Comparison of ENCODE assay signal across 21 cellular contexts in genomic region chr1:180345148-180345547, GRCh38.
DNase-seq lines count a peak whose midpoint lies in the region; ATAC-seq, FAIRE-seq and TF ChIP-seq lines count a peak whose summit lies in the region.
"Had no signal": no experiment of that assay in that cellular context is flagged by ENCODE, and none has a peak within 500 bp of the region (broad histone marks: within the 10 kb centered on the region; RNA-seq: fewer than 3 reads in every experiment).

No MANE protein-coding gene starts in this region.

- no peak overlapping the region for H2AFZ ChIP-seq in Loucy (ENCODE audit: low read length)
- H2AFZ ChIP-seq in SU-DHL-6 (ENCODE audit: low read depth, low read length, severe bottlenecking) = no peak overlapping the region

- in situ Hi-C loops in gastrocnemius medialis (cut with MboI; ENCODE audit: low sequenced_read_pairs in 4 of 4) = no loop called here

- FAIRE-seq in G401.6 (lab: Jason Lieb, UNC) = peak; percentile 8
- FAIRE-seq: A549, GM18507, HepG2 had no signal

- H3K9me3 ChIP-seq in Loucy (ENCODE audit: insufficient read depth, low read depth, low read length) (no peaks in the 10 kb centered on the region), SU-DHL-6 (ENCODE audit: insufficient read depth, low read length) (no peaks in the 10 kb centered on the region), gastrocnemius medialis (no peaks in the 10 kb centered on the region)
- H3K9me3 ChIP-seq: A549 had no signal

- H3F3A ChIP-seq in Loucy (ENCODE audit: low read depth) (peaks cover 17% of the 10 kb centered on the region), SU-DHL-6 (ENCODE audit: insufficient read depth) (peaks cover 13% of the 10 kb centered on the region; the same call in 1 of the 2 replicates)

- H3K36me3 ChIP-seq in Loucy (ENCODE audit: insufficient read depth, low read length) (no peaks in the 10 kb centered on the region), SU-DHL-6 (ENCODE audit: low read length) (no peaks in the 10 kb centered on the region), gastrocnemius medialis (no peaks in the 10 kb centered on the region)

- intact Hi-C loops in gastrocnemius medialis (cut with DNase I; ENCODE audit: low total_unique reads) = no loop called here

- H3K4me2 ChIP-seq in Loucy (ENCODE audit: low read depth, low read length, poor library complexity, severe bottlenecking) = peak overlapping the region; percentile 68
- peak overlapping the region; percentile 37 for H3K4me2 ChIP-seq in SU-DHL-6 (ENCODE audit: low read depth, low read length, poor library complexity, severe bottlenecking)
- H3K4me2 ChIP-seq: A549 had no signal

- no peak for TF ChIP-seq CTCF in Loucy (conservative IDR thresholded peaks at IDR 0.05; ENCODE audit: low read length)
- no peak for TF ChIP-seq CTCF in SU-DHL-6 (IDR thresholded peaks at IDR 0.05; ENCODE audit: insufficient read depth, low read length, poor library complexity, severe bottlenecking)
- TF ChIP-seq CTCF in gastrocnemius medialis (IDR thresholded peaks at IDR 0.05 in 4 of 5, conservative IDR thresholded peaks at IDR 0.05 in 1 of 5) = no peak

- H3K4me3 ChIP-seq in Loucy (ENCODE audit: low read length, poor library complexity, severe bottlenecking) = peak overlapping the region; percentile 29
- H3K4me3 ChIP-seq in SU-DHL-6 (ENCODE audit: insufficient read depth, low read length, poor library complexity, severe bottlenecking) = no peak overlapping the region
- no peak overlapping the region for H3K4me3 ChIP-seq in gastrocnemius medialis
- H3K4me3 ChIP-seq: A549 had no signal

- peaks cover 37% of the 10 kb centered on the region for H3K79me2 ChIP-seq in Loucy (ENCODE audit: insufficient read depth, low read length)
- no peaks in the 10 kb centered on the region for H3K79me2 ChIP-seq in SU-DHL-6 (ENCODE audit: insufficient read depth, low read length)

- peak overlapping the region; percentile 62 for H3K9ac ChIP-seq in Loucy (ENCODE audit: low read depth, low read length, poor library complexity, severe bottlenecking)
- no peak overlapping the region for H3K9ac ChIP-seq in SU-DHL-6 (ENCODE audit: low read length)

- ATAC-seq in GM18909 (IDR thresholded peaks at IDR 0.05; ENCODE audit: poor library complexity, unreplicated experiment) (no peak), gastrocnemius medialis (no peak)
- ATAC-seq: A549, HCT116, HepG2 had no signal

- TF ChIP-seq POLR2A in gastrocnemius medialis (IDR thresholded peaks at IDR 0.05) = no peak

- H3K27me3 ChIP-seq in Loucy (ENCODE audit: insufficient read depth, low read length, poor library complexity, severe bottlenecking) (no peaks in the 10 kb centered on the region), SU-DHL-6 (ENCODE audit: low read length) (no peaks in the 10 kb centered on the region), gastrocnemius medialis (no peaks in the 10 kb centered on the region)

- H3K27ac ChIP-seq in SU-DHL-6 (ENCODE audit: low read depth, low read length) (peak overlapping the region; percentile 56), gastrocnemius medialis (no peak overlapping the region)
- H3K27ac ChIP-seq: 22Rv1, A549, C4-2B had no signal

- H4K20me1 ChIP-seq in Loucy (ENCODE audit: insufficient read depth, low read length, poor library complexity, severe bottlenecking) = no peaks in the 10 kb centered on the region
- no peaks in the 10 kb centered on the region for H4K20me1 ChIP-seq in SU-DHL-6 (ENCODE audit: low read depth, low read length)

- DNase-seq in NCI-H1092 treated with DMSO at 0.1 percent for 48 hours (lab: John Stamatoyannopoulos, UW) = peak; percentile 59
- DNase-seq in NCI-H1092 (lab: John Stamatoyannopoulos, UW) = no peak
- no peak for DNase-seq in gastrocnemius medialis
- DNase-seq in NCI-H345 treated with DMSO at 0.1 percent for 48 hours (lab: John Stamatoyannopoulos, UW; ENCODE audit: unreplicated experiment) = no peak
- DNase-seq: AML-193; CD4-positive, alpha-beta T cell; DMS153; DMS79; EL; GOT3; H7 had no signal

- H3K9me2 ChIP-seq in Loucy (replicated peaks; ENCODE audit: low read depth, low read length) = no peaks in the 10 kb centered on the region
- no peaks in the 10 kb centered on the region for H3K9me2 ChIP-seq in SU-DHL-6 (replicated peaks; ENCODE audit: insufficient read depth, low read length)

- peaks cover 60% of the 10 kb centered on the region for H3K4me1 ChIP-seq in Loucy (ENCODE audit: insufficient read depth, low read length, poor library complexity, severe bottlenecking)
- H3K4me1 ChIP-seq in gastrocnemius medialis = peaks cover 4 to 7% of the 10 kb centered on the region in 2 donors
